26 cellular contexts compared by ENCODE assay signal in genomic region chr19:55091126-55091910, GRCh38. TPM values are rescaled to one million over a fixed set of nuclear protein-coding genes. Genes with fewer than 3 reads are reported as not detected.
DNase-seq lines count a peak whose midpoint lies in the region; ATAC-seq and TF ChIP-seq lines count a peak whose summit lies in the region.
"Had no signal": no experiment of that assay in that cellular context is flagged by ENCODE, and none has a peak within 500 bp of the region (broad histone marks: within the 10 kb centered on the region; RNA-seq: fewer than 3 reads in every experiment).

No MANE protein-coding gene starts in this region.

- dilution Hi-C loops in IMR-90 (cut with HindIII; ENCODE audit: low sequenced_read_pairs, unreplicated experiment), result no loop called here

- no peak for DNase-seq in Caco-2
- no peak for DNase-seq in IMR-90
- DNase-seq in iPS-NIHi7 (ENCODE audit: extremely low spot score), result no peak
- DNase-seq in stimulated activated naive CD8-positive, alpha-beta T cell treated with anti-CD3 and anti-CD28 coated beads, Interleukin-15, amount 100 ng/mL, for 72 hours, result no peak
- no peak for DNase-seq in DMS 273 (lab: John Stamatoyannopoulos, UW; ENCODE audit: unreplicated experiment)
- DNase-seq: activated CD4-positive, alpha-beta memory T cell treated with anti-CD3 and anti-CD28 coated beads, Interleukin-2, amount 10 ng/mL, durations not matched to agents 7 days and 5 days; activated gamma-delta T cell treated with Interleukin-2 at 50 U/mL for 16 hours; activated T-cell treated with anti-CD3 and anti-CD28 coated beads for 4 hours; CD4-positive, CD25-positive, alpha-beta regulatory T cell; colonic mucosa; DND-41; HCEC 1CT; NCI-H1092; NCI-H2029; NCI-H226; Peyer's patch; stimulated activated CD4-positive, alpha-beta T cell treated with anti-CD3 and anti-CD28 coated beads, Interleukin-1b, Interleukin-23, amount 100 ng/mL, for 48 hours; stimulated activated naive B cell treated with anti-CD40 and anti-IgM and Interleukin-4, amounts not matched to agents 10 μg/mL and 1 μg/mL and 100 μg/mL, for 72 hours; T-helper 17 cell had no signal

- H3K9ac ChIP-seq in IMR-90 (ENCODE audit: low read depth, low read length) (no peak overlapping the region), iPS-15b (ENCODE audit: low read depth, low read length) (no peak overlapping the region)

- no peak overlapping the region for H3K4ac ChIP-seq in IMR-90 (ENCODE audit: low read depth, low read length)

- peaks cover 28% of the 10 kb centered on the region for H4K20me1 ChIP-seq in IMR-90 (ENCODE audit: insufficient read depth, low read length)

- no peak overlapping the region for H3K23ac ChIP-seq in IMR-90 (ENCODE audit: low read depth, low read length)

- H3K79me1 ChIP-seq in IMR-90 (ENCODE audit: low read depth in 1 of 2, low read length in 2 of 2), result peaks cover 0 to 12% of the 10 kb centered on the region in 2 experiments; a peak in 2 of 4 replicates

- peaks cover 65% of the 10 kb centered on the region for H3K36me3 Mint-ChIP-seq in Caco-2 (ENCODE audit: insufficient read depth, unreplicated experiment)

- TSS peak; percentile 82 for BruUV-seq in Caco-2 (replicated peaks; lab: Mats Ljungman, UMichigan)
- BruUV-seq in IMR-90 (replicated peaks; lab: Mats Ljungman, UMichigan), result TSS peak; percentile 92

- no peak for TF ChIP-seq RAD21 in IMR-90 (IDR thresholded peaks at IDR 0.05; ENCODE audit: low read length)

- H3K18ac ChIP-seq in IMR-90 (ENCODE audit: low read depth, low read length), result no peak overlapping the region

- H3K9me3 Mint-ChIP-seq in Caco-2 (ENCODE audit: unreplicated experiment), result no peaks in the 10 kb centered on the region
- H3K9me3 Mint-ChIP-seq in stimulated activated naive CD8-positive, alpha-beta T cell treated with anti-CD3 and anti-CD28 coated beads, Interleukin-15, amount 100 ng/mL, for 72 hours, result no peaks in the 10 kb centered on the region
- H3K9me3 Mint-ChIP-seq: activated CD4-positive, alpha-beta memory T cell treated with anti-CD3 and anti-CD28 coated beads, Interleukin-2, amount 10 ng/mL, durations not matched to agents 7 days and 5 days; stimulated activated naive B cell treated with anti-CD40 and anti-IgM and Interleukin-4, amounts not matched to agents 10 μg/mL and 1 μg/mL and 100 μg/mL, for 72 hours had no signal

- in situ Hi-C loops in IMR-90 (cut with MboI; ENCODE audit: low sequenced_read_pairs), result no loop called here

- intact Hi-C loops in Caco-2 (cut with micrococcal nuclease; ENCODE audit: unreplicated experiment) (no loop called here), IMR-90 (cut with micrococcal nuclease) (no loop called here)

- peak overlapping the region; percentile 28 for H3K27ac Mint-ChIP-seq in Caco-2 (ENCODE audit: unreplicated experiment)
- no peak overlapping the region for H3K27ac Mint-ChIP-seq in stimulated activated naive CD8-positive, alpha-beta T cell treated with anti-CD3 and anti-CD28 coated beads, Interleukin-15, amount 100 ng/mL, for 72 hours
- H3K27ac Mint-ChIP-seq: activated CD4-positive, alpha-beta memory T cell treated with anti-CD3 and anti-CD28 coated beads, Interleukin-2, amount 10 ng/mL, durations not matched to agents 7 days and 5 days; CD4-positive, CD25-positive, alpha-beta regulatory T cell; T-helper 17 cell had no signal

- H3K9me1 ChIP-seq in IMR-90 (ENCODE audit: insufficient read depth, low read length), result no peaks in the 10 kb centered on the region; the same call in 1 of the 2 replicates

- H3K27me3 Mint-ChIP-seq in Caco-2 (ENCODE audit: insufficient read depth, unreplicated experiment), result no peaks in the 10 kb centered on the region
- H3K27me3 Mint-ChIP-seq in stimulated activated naive CD8-positive, alpha-beta T cell treated with anti-CD3 and anti-CD28 coated beads, Interleukin-15, amount 100 ng/mL, for 72 hours, result peaks cover 34% of the 10 kb centered on the region

- H3K14ac ChIP-seq in IMR-90 (replicated peaks; ENCODE audit: low read depth, low read length), result no peak overlapping the region

- no peak overlapping the region for H2BK120ac ChIP-seq in IMR-90 (ENCODE audit: low read depth, low read length)

- 89% methylated on average over 15 of the region's 32 CpGs; no CpG with 5 or more reads in 1 of the 2 experiments for WGBS in IMR-90 (ENCODE audit: extremely low coverage in 2 of 2, insufficient read length in 1 of 2), 2 experiments

- no peak overlapping the region for H2AK5ac ChIP-seq in IMR-90 (ENCODE audit: low read depth, low read length)

- no peak overlapping the region for H3K4me3 ChIP-seq in Caco-2 (ENCODE audit: low read depth, low read length)
- H3K4me3 ChIP-seq in IMR-90 (ENCODE audit: insufficient read depth, low read depth, low read length), result no peak overlapping the region
- H3K4me3 ChIP-seq in iPS-15b (ENCODE audit: low read depth, low read length), result peak overlapping the region; percentile 26
- H3K4me3 ChIP-seq: adrenal gland, colonic mucosa, left lung, Peyer's patch, psoas muscle had no signal

- no peak overlapping the region for H2AK9ac ChIP-seq in IMR-90 (replicated peaks; ENCODE audit: low read depth, low read length, poor library complexity)

- H3K9me3 ChIP-seq in Caco-2, result no peaks in the 10 kb centered on the region
- no peaks in the 10 kb centered on the region for H3K9me3 ChIP-seq in IMR-90 (ENCODE audit: control insufficient read depth, insufficient read depth, low read length)
- no peaks in the 10 kb centered on the region for H3K9me3 ChIP-seq in iPS-15b (ENCODE audit: control insufficient read depth, insufficient read depth, low read length)
- H3K9me3 ChIP-seq: adrenal gland, colonic mucosa, left lung, Peyer's patch, psoas muscle had no signal

- H2BK5ac ChIP-seq in IMR-90 (ENCODE audit: low read depth, low read length, poor library complexity, severe bottlenecking), result no peak overlapping the region

- H2BK15ac ChIP-seq in IMR-90 (ENCODE audit: low read depth, low read length), result no peak overlapping the region

- no peak overlapping the region for H4K5ac ChIP-seq in IMR-90 (ENCODE audit: low read depth, low read length)

- H3K27me3 ChIP-seq in Caco-2 (replicated peaks; ENCODE audit: control insufficient read depth, insufficient read depth, low read length), result no peaks in the 10 kb centered on the region
- H3K27me3 ChIP-seq in IMR-90 (ENCODE audit: control insufficient read depth, insufficient read depth, low read length), result no peaks in the 10 kb centered on the region; the same call in 1 of the 2 replicates
- peaks cover 2% of the 10 kb centered on the region for H3K27me3 ChIP-seq in iPS-15b (ENCODE audit: control insufficient read depth, insufficient read depth, low read length)
- H3K27me3 ChIP-seq: adrenal gland, Peyer's patch had no signal

- no peak overlapping the region for H4K91ac ChIP-seq in IMR-90 (ENCODE audit: insufficient read depth, low read depth, low read length)

- no peak overlapping the region for H2BK20ac ChIP-seq in IMR-90 (ENCODE audit: low read depth, low read length)

- peaks cover 9% of the 10 kb centered on the region for H3K4me1 Mint-ChIP-seq in Caco-2 (ENCODE audit: low read depth, unreplicated experiment)
- peaks cover 31% of the 10 kb centered on the region for H3K4me1 Mint-ChIP-seq in stimulated activated naive CD8-positive, alpha-beta T cell treated with anti-CD3 and anti-CD28 coated beads, Interleukin-15, amount 100 ng/mL, for 72 hours

- H3K4me2 ChIP-seq in IMR-90 (ENCODE audit: low read depth, low read length), result no peak overlapping the region

- H3K4me3 Mint-ChIP-seq in Caco-2 (ENCODE audit: unreplicated experiment), result no peak overlapping the region
- H3K4me3 Mint-ChIP-seq in stimulated activated naive CD8-positive, alpha-beta T cell treated with anti-CD3 and anti-CD28 coated beads, Interleukin-15, amount 100 ng/mL, for 72 hours, result no peak overlapping the region
- H3K4me3 Mint-ChIP-seq: activated CD4-positive, alpha-beta memory T cell treated with anti-CD3 and anti-CD28 coated beads, Interleukin-2, amount 10 ng/mL, durations not matched to agents 7 days and 5 days; CD4-positive, CD25-positive, alpha-beta regulatory T cell; stimulated activated naive B cell treated with anti-CD40 and anti-IgM and Interleukin-4, amounts not matched to agents 10 μg/mL and 1 μg/mL and 100 μg/mL, for 72 hours had no signal

- H3K4me1 ChIP-seq in Caco-2 (no peaks in the 10 kb centered on the region), IMR-90 (ENCODE audit: control insufficient read depth, insufficient read depth, low read length) (peaks cover 6% of the 10 kb centered on the region; the same call in 1 of the 2 replicates), iPS-15b (ENCODE audit: control insufficient read depth, insufficient read depth, low read length) (peaks cover 5% of the 10 kb centered on the region)

- no peak overlapping the region for H2AFZ ChIP-seq in IMR-90 (replicated peaks; ENCODE audit: low read length, poor library complexity)

- no peak for TF ChIP-seq POLR2A in IMR-90 (IDR thresholded peaks at IDR 0.05; ENCODE audit: low read depth, low read length)

- no peak for ATAC-seq in IMR-90 (ENCODE audit: low read depth)
- ATAC-seq in stimulated activated naive CD8-positive, alpha-beta T cell treated with anti-CD3 and anti-CD28 coated beads, Interleukin-15, amount 100 ng/mL, for 72 hours, result no peak
- ATAC-seq: left lung; psoas muscle; stimulated activated naive B cell treated with anti-CD40 and anti-IgM and Interleukin-4, amounts not matched to agents 10 μg/mL and 1 μg/mL and 100 μg/mL, for 72 hours; T-helper 17 cell had no signal

- no peak overlapping the region for H4K8ac ChIP-seq in IMR-90 (ENCODE audit: low read depth in 2 of 2, low read length in 2 of 2)

- no peak overlapping the region for H3K27ac ChIP-seq in IMR-90 (ENCODE audit: insufficient read depth, low read length)
- H3K27ac ChIP-seq: adrenal gland, colonic mucosa, left lung, Peyer's patch, psoas muscle, VCaP had no signal

- H3K36me3 ChIP-seq in Caco-2 (ENCODE audit: control insufficient read depth, insufficient read depth, low read length) (peaks cover 5% of the 10 kb centered on the region), IMR-90 (ENCODE audit: control insufficient read depth, insufficient read depth, low read length) (peaks cover 29% of the 10 kb centered on the region), iPS-15b (ENCODE audit: control insufficient read depth, insufficient read depth, low read length) (peaks cover 16% of the 10 kb centered on the region)

- no peak for TF ChIP-seq CTCF in Caco-2 (IDR thresholded peaks at IDR 0.05; ENCODE audit: insufficient read depth in 1 of 2, low read depth in 1 of 2, low read length in 1 of 2, severe bottlenecking in 1 of 2, unreplicated experiment in 1 of 2)
- TF ChIP-seq CTCF in IMR-90 (conservative IDR thresholded peaks at IDR 0.05; ENCODE audit: low read depth, low read length), result no peak

- POLR2A ChIA-PET in Caco-2 (lab: Charles Lee) (no interaction called here), IMR-90 (lab: Charles Lee; ENCODE audit: unreplicated experiment) (no interaction called here)

- no peak overlapping the region for H3K56ac ChIP-seq in IMR-90 (ENCODE audit: extremely low read depth, insufficient read depth, low read length)

- CTCF ChIA-PET in Caco-2 (lab: Charles Lee) (no interaction called here), IMR-90 (lab: Yijun Ruan, JAX) (no interaction called here)

RNA-seq across cellular contexts. Expression of gene EPS8L1, which starts 15.6 kb away (rescaled TPM):
- total RNA-seq in Caco-2 (2022), result 135 and 141 TPM in 2 replicates
- total RNA-seq in IMR-90 (2012; rRNA removed), result 0.90 and 1.9 TPM in 2 replicates
- polyA plus RNA-seq in IMR-90 (2012; rRNA removed), result 2.9 and 3.1 TPM in 2 replicates
- 2.5 and 8.1 TPM in 2 replicates for polyA plus RNA-seq in IMR-90 (2012; cell fraction: cytosol; rRNA removed)
- polyA plus RNA-seq in IMR-90 (2012; cell fraction: nucleus; rRNA removed; ENCODE audit: low replicate concordance), result 6.8 and 7.4 TPM in 2 replicates

RNA-seq across cellular contexts. Expression of gene PPP1R12C, which starts 26.1 kb away (rescaled TPM):
- total RNA-seq in Caco-2 (2022) (104 TPM in 2 replicates), IMR-90 (2012; rRNA removed) (21.1 and 21.5 TPM in 2 replicates)
- polyA plus RNA-seq in IMR-90 (2012; rRNA removed), result 81.4 and 104 TPM in 2 replicates
- 43.7 and 62.1 TPM in 2 replicates for polyA plus RNA-seq in IMR-90 (2012; cell fraction: cytosol; rRNA removed)
- polyA plus RNA-seq in IMR-90 (2012; cell fraction: nucleus; rRNA removed; ENCODE audit: low replicate concordance), result 542 and 869 TPM in 2 replicates

RNA-seq across cellular contexts. Expression of gene RDH13, which starts 28.4 kb away (rescaled TPM):
- 43.3 and 49.8 TPM in 2 replicates for total RNA-seq in Caco-2 (2022)
- total RNA-seq in IMR-90 (2012; rRNA removed), result 7.5 and 8.3 TPM in 2 replicates
- 6.9 and 7.8 TPM in 2 replicates for polyA plus RNA-seq in IMR-90 (2012; rRNA removed)
- 4.2 and 7.7 TPM in 2 replicates for polyA plus RNA-seq in IMR-90 (2012; cell fraction: cytosol; rRNA removed)
- polyA plus RNA-seq in IMR-90 (2012; cell fraction: nucleus; rRNA removed; ENCODE audit: low replicate concordance), result 14.8 and 17.0 TPM in 2 replicates

RNA-seq across cellular contexts. Expression of gene GP6, which starts 53.3 kb away (rescaled TPM):
- total RNA-seq in Caco-2 (2022) (not detected in 2 replicates), IMR-90 (2012; rRNA removed) (not detected in 2 replicates)
- 0.03 TPM in 1 of 2 replicates, not detected in the other for polyA plus RNA-seq in IMR-90 (2012; rRNA removed)
- polyA plus RNA-seq in IMR-90 (2012; cell fraction: cytosol; rRNA removed), result not detected in 2 replicates
- polyA plus RNA-seq in IMR-90 (2012; cell fraction: nucleus; rRNA removed; ENCODE audit: low replicate concordance), result 0.05 and 0.07 TPM in 2 replicates
- total RNA-seq: LHCN-M2 had no signal
- polyA plus RNA-seq: AG04450; CD4-positive, CD25-positive, alpha-beta regulatory T cell had no signal

RNA-seq across cellular contexts. Expression of gene TNNT1, which starts 57.7 kb away (rescaled TPM):
- total RNA-seq in Caco-2 (2022) (11.8 and 18.0 TPM in 2 replicates), IMR-90 (2012; rRNA removed) (1.3 and 3.1 TPM in 2 replicates)
- polyA plus RNA-seq in IMR-90 (2012; rRNA removed), result 2.5 and 2.6 TPM in 2 replicates
- polyA plus RNA-seq in IMR-90 (2012; cell fraction: cytosol; rRNA removed), result 1.4 and 3.4 TPM in 2 replicates
- polyA plus RNA-seq in IMR-90 (2012; cell fraction: nucleus; rRNA removed; ENCODE audit: low replicate concordance), result 1.1 and 2.2 TPM in 2 replicates
- total RNA-seq: CD4-positive, CD25-positive, alpha-beta regulatory T cell; Peyer's patch had no signal
- polyA plus RNA-seq: CD4-positive, CD25-positive, alpha-beta regulatory T cell had no signal

Comparison
In these comparisons a context has a peak if more than half of its experiments do, and no peak if none do; other contexts are left out.
1. RNA of gene EPS8L1, which starts 15.6 kb away (total RNA-seq): 135 to 141 TPM in Caco-2; 0.90 to 1.9 TPM in IMR-90; every median in the first group is over 10 times any median in the second.